In genomic region chrX:38305971-38306370, GRCh38 we compare ENCODE assay signal across 1 cellular context.
TF ChIP-seq lines count a peak whose summit lies in the region.

No MANE protein-coding gene starts in this region.

TF ChIP-seq in endothelial cell of umbilical vein, 7 proteins besides CTCF, POLR2A, EP300 and RAD21 (continued from another document):
- TF ChIP-seq EZH2 (IDR thresholded peaks at IDR 0.05; ENCODE audit: borderline replicate concordance, low read depth, low read length, severe bottlenecking) (no peak), FOS (IDR thresholded peaks at IDR 0.05; ENCODE audit: borderline replicate concordance, insufficient read depth, low read length) (peak; percentile 58), JUN (IDR thresholded peaks at IDR 0.05; ENCODE audit: borderline replicate concordance, insufficient read depth, insufficient read length, low read depth) (peak; percentile 82), GATA2 (IDR thresholded peaks at IDR 0.05; ENCODE audit: insufficient read depth, insufficient read length, low read depth, low read length) (no peak), POLR2AphosphoS5 (IDR thresholded peaks at IDR 0.05; ENCODE audit: insufficient read depth, low read depth, low read length) (peak; percentile 69)
- TF ChIP-seq, protein P1, sequence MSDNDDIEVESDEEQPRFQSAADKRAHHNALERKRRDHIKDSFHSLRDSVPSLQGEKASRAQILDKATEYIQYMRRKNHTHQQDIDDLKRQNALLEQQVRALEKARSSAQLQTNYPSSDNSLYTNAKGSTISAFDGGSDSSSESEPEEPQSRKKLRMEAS (IDR thresholded peaks at IDR 0.05; ENCODE audit: insufficient read depth, insufficient read length), result no peak
